In genomic region chr3:148948913-148949657, GRCh38 we compare ENCODE assay signal across 24 cellular contexts. TPM values are rescaled to one million over a fixed set of nuclear protein-coding genes. Genes with fewer than 3 reads are reported as not detected.
A peak's percentile ranks its signal among the peaks of the same experiment; 100 is the strongest.
DNase-seq lines count a peak whose midpoint lies in the region; ATAC-seq and TF ChIP-seq lines count a peak whose summit lies in the region.
"Had no signal": no experiment of that assay in that cellular context is flagged by ENCODE, and none has a peak within 500 bp of the region (broad histone marks: within the 10 kb centered on the region; RNA-seq: fewer than 3 reads in every experiment).

No MANE protein-coding gene starts in this region.

- H4K91ac ChIP-seq in H9 (ENCODE audit: insufficient read length, low read depth, low read length): no peak overlapping the region

- no peaks in the 10 kb centered on the region for H3K27me3 ChIP-seq in H9 (ENCODE audit: insufficient read depth, low read length)
- H3K27me3 ChIP-seq in muscle layer of colon (ENCODE audit: control insufficient read depth in 1 of 2, insufficient read depth in 2 of 2, low read length in 2 of 2): no peaks in the 10 kb centered on the region
- H3K27me3 ChIP-seq in prostate gland (replicated peaks; ENCODE audit: insufficient read depth): no peaks in the 10 kb centered on the region
- H3K27me3 ChIP-seq: BLaER1 had no signal

- CTCF ChIA-PET in GM10248 (lab: Yijun Ruan, JAX): interaction anchor here (0.9 to 3.6 kb wide), 3 partner anchors 43 to 90 kb away, joined by 3 to 15 read pairs (median 14); no protein-coding TSS in a partner anchor

- H4K8ac ChIP-seq in H9 (replicated peaks; ENCODE audit: insufficient read length, low read depth, low read length): no peak overlapping the region

- no peaks in the 10 kb centered on the region for H3K36me3 ChIP-seq in muscle layer of colon (ENCODE audit: insufficient read depth, low read length)
- H3K36me3 ChIP-seq in prostate gland: no peaks in the 10 kb centered on the region
- H3K36me3 ChIP-seq: BLaER1 had no signal

- H3K4me3 Mint-ChIP-seq in H9: no peak overlapping the region
- H3K4me3 Mint-ChIP-seq: CD4-positive, CD25-positive, alpha-beta regulatory T cell had no signal

- H4K5ac ChIP-seq in H9 (ENCODE audit: insufficient read length, low read depth, low read length): no peak overlapping the region

- no peaks in the 10 kb centered on the region for H3K23me2 ChIP-seq in H9 (ENCODE audit: insufficient read length, low read depth, low read length, poor library complexity, severe bottlenecking)

- POLR2A ChIA-PET in GM10248 (lab: Yijun Ruan, JAX): no interaction called here

- no peak for TF ChIP-seq POLR2A in prostate gland (IDR thresholded peaks at IDR 0.05)

- WGBS in H9 (ENCODE audit: extremely low coverage, insufficient read length, low lambda C conversion rate): no CpG with 5 or more reads among the region's 8 CpGs
- 49% methylated on average over 8 of the region's 8 CpGs for WGBS in prostate gland

- H3K4me1 ChIP-seq in H9 (ENCODE audit: insufficient read depth, low read length) (no peaks in the 10 kb centered on the region), muscle layer of colon (ENCODE audit: insufficient read depth, low read length) (peaks cover 31% of the 10 kb centered on the region), prostate gland (replicated peaks) (no peaks in the 10 kb centered on the region)
- H3K4me1 ChIP-seq: BLaER1 had no signal

- TF ChIP-seq CTCF in H9 (conservative IDR thresholded peaks at IDR 0.05) (no peak), prostate gland (IDR thresholded peaks at IDR 0.05) (no peak), GM10248 (IDR thresholded peaks at IDR 0.05; ENCODE audit: control extremely low read depth, extremely low read depth, low read depth, missing control alignments) (no peak)

- no peaks in the 10 kb centered on the region for H3K79me2 ChIP-seq in H9 (ENCODE audit: insufficient read depth, low read length)

- H3K56ac ChIP-seq in H9 (ENCODE audit: insufficient read length, low read depth, low read length): no peak overlapping the region

- no peak overlapping the region for H2BK5ac ChIP-seq in H9 (ENCODE audit: insufficient read length, low read length)

- H3K4me2 ChIP-seq in H9 (ENCODE audit: insufficient read depth, insufficient read length, low read length): no peak overlapping the region
- H3K4me2 ChIP-seq: BLaER1, SK-N-SH had no signal

- no peaks in the 10 kb centered on the region for H3K4me1 Mint-ChIP-seq in H9
- H3K4me1 Mint-ChIP-seq: CD4-positive, CD25-positive, alpha-beta regulatory T cell had no signal

- H2BK12ac ChIP-seq in H9 (ENCODE audit: insufficient read length, low read depth, low read length): no peak overlapping the region

- peak overlapping the region; percentile 42 for H2AFZ ChIP-seq in H9 (ENCODE audit: low read length)

- no peak overlapping the region for H3K27ac ChIP-seq in H9 (ENCODE audit: insufficient read length, low read depth, low read length)
- H3K27ac ChIP-seq in muscle layer of colon (ENCODE audit: low read depth, low read length): peak overlapping the region; percentile 56
- peak overlapping the region in 1 of 2 donors; percentile 41 for H3K27ac ChIP-seq in prostate gland
- H3K27ac ChIP-seq: BLaER1 had no signal

- H3K18ac ChIP-seq in H9 (ENCODE audit: insufficient read length, low read depth, low read length): no peak overlapping the region

- H3K4me3 ChIP-seq in muscle layer of colon (ENCODE audit: low read depth in 1 of 2, low read length in 2 of 2): no peak overlapping the region
- no peak overlapping the region for H3K4me3 ChIP-seq in prostate gland
- H3K4me3 ChIP-seq: BLaER1 had no signal

- H2BK20ac ChIP-seq in H9 (ENCODE audit: low read depth, low read length, poor library complexity, severe bottlenecking): no peak overlapping the region

- no peak for ATAC-seq in GM21360 (IDR thresholded peaks at IDR 0.05; ENCODE audit: unreplicated experiment)
- ATAC-seq: Panc1 had no signal

- H3K36me3 Mint-ChIP-seq in H9 (ENCODE audit: insufficient read depth in 1 of 3, low read depth in 3 of 3): no peaks in the 10 kb centered on the region
- H3K36me3 Mint-ChIP-seq: CD4-positive, CD25-positive, alpha-beta regulatory T cell had no signal

- no peaks in the 10 kb centered on the region for H3K27me3 Mint-ChIP-seq in H9 (ENCODE audit: low read depth)

- no peak overlapping the region for H2AK5ac ChIP-seq in H9 (ENCODE audit: insufficient read length, low read length)

- H3K9me3 ChIP-seq in H9 (ENCODE audit: control insufficient read depth, low read depth, low read length) (no peaks in the 10 kb centered on the region), muscle layer of colon (ENCODE audit: low read length) (peaks cover 4% of the 10 kb centered on the region), prostate gland (no peaks in the 10 kb centered on the region)
- H3K9me3 ChIP-seq: BLaER1, SK-N-SH had no signal

- H3K23ac ChIP-seq in H9 (ENCODE audit: insufficient read length, low read depth, low read length): no peak overlapping the region

- no peaks in the 10 kb centered on the region for H4K20me1 ChIP-seq in H9 (ENCODE audit: control insufficient read depth, insufficient read depth, insufficient read length)
- H4K20me1 ChIP-seq: BLaER1 had no signal

- no peak overlapping the region for H3T11ph ChIP-seq in H9 (ENCODE audit: low read length)

- intact Hi-C loops in prostate gland (cut with DNase I): loop anchor here (5.0 kb wide), 1 partner anchor 87 kb away; no protein-coding TSS in a partner anchor

- no peak overlapping the region for H3K9ac ChIP-seq in H9 (ENCODE audit: extremely low read depth, insufficient read length, low read length)
- H3K9ac ChIP-seq in muscle layer of colon (ENCODE audit: low read length): no peak overlapping the region
- H3K9ac ChIP-seq: BLaER1, SK-N-SH had no signal

- no peaks in the 10 kb centered on the region for H3K79me1 ChIP-seq in H9 (ENCODE audit: insufficient read depth, low read depth, low read length, poor library complexity, severe bottlenecking)

- DNase-seq in H9: no peak
- DNase-seq in NOMO-1 treated with dmso at 0.1 percent for 144 hours (lab: John Stamatoyannopoulos, UW; ENCODE audit: unreplicated experiment): peak; percentile 18
- DNase-seq in prostate gland (ENCODE audit: low spot score): peak; percentile 17
- DNase-seq in DMS 273 treated with DMSO at 0.1 percent for 48 hours (lab: John Stamatoyannopoulos, UW): no peak
- DNase-seq in GM10248 (ENCODE audit: extremely low spot score): no peak
- no peak for DNase-seq in globus pallidus (ENCODE audit: low spot score)
- DNase-seq: CD4-positive, CD25-positive, alpha-beta regulatory T cell; DMS53; GOT3; HCEC 1CT; NCI-H1105; NCI-H146; NCI-H1930; NCI-H2107; NCI-H446; NCI-H524 treated with DMSO at 0.1 percent for 48 hours; NCI-H82; NK-92 treated with Interleukin-12 subunit alpha and Interleukin-12 subunit beta, amount 100 ng/mL, for 24 hours; SK-N-SH; SW 1271 had no signal

- H3K4ac ChIP-seq in H9 (ENCODE audit: low read depth, low read length): no peak overlapping the region

- no peaks in the 10 kb centered on the region for H3K9me3 Mint-ChIP-seq in H9
- H3K9me3 Mint-ChIP-seq: CD4-positive, CD25-positive, alpha-beta regulatory T cell had no signal

- no peak overlapping the region; a peak in 1 of 7 replicates for H3K27ac Mint-ChIP-seq in H9
- H3K27ac Mint-ChIP-seq: CD4-positive, CD25-positive, alpha-beta regulatory T cell had no signal

- no peak overlapping the region for H2BK15ac ChIP-seq in H9 (ENCODE audit: low read depth, low read length)

- no peak overlapping the region for H3K14ac ChIP-seq in H9 (ENCODE audit: insufficient read depth, low read length)

- no peak overlapping the region for H2BK120ac ChIP-seq in H9 (ENCODE audit: low read depth, low read length, poor library complexity, severe bottlenecking)

RNA-seq across cellular contexts. Expression of gene GYG1, which starts 42.3 kb away (rescaled TPM):
- total RNA-seq in H9 (2021) (31.5 and 32.0 TPM in 2 replicates), prostate gland (10 to 100 TPM; 37.4 to 69.5 TPM)

Comparison
In these comparisons a context has a peak if more than half of its experiments do, and no peak if none do; other contexts are left out.
1. DNase-seq: peak in NOMO-1 treated with dmso at 0.1 percent for 144 hours (single experiment) and prostate gland (single experiment); none in H9 (single experiment), DMS 273 treated with DMSO at 0.1 percent for 48 hours (single experiment), GM10248 (single experiment) and globus pallidus (single experiment).